Comparison of ENCODE assay signal across 8 cellular contexts in the genomic region with DNA sequence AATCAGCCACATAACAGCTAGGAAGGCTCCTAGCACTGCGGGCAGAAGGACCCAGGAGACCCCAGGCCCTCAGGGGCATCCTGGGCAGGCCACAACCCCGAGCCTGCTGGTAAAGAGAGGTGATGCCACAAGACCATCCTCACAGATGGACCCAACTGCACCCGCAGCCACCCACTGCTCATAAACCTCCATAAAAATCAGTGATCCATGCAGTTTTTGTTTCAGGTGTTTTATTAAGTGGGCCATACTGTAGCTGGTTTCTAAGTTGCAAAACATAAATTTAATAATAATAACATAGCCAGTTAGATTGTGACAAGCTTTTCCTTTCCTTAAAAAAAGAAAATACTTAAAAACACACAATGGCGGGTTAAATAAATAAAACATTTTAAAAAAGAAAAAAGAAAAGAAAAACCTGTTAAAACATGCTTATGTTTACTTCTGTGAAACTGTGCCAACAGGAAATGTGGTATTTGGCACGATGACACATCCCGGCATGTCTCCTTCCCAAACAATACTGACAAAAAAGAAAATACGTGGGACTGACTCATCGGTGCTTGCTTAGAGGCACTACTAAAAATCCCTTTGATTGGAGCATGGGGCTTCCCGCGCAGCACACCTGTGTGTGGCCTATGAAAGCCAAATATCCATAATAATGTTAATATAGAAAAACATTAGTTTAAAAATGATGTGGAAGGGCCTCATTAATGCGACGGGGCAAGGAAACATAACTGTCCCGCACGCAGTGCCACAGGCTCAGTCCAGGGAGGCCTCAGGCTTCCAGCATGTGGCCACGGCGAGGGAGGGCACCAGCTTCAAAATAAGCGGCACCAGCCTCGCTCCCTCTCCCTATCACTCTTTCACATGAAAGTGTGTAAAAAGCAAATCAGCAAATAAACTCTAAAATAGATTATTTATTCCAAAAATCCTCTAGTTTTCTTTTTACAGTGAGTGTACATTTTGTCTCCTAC. TPM values are rescaled to one million over a fixed set of nuclear protein-coding genes. Genes with fewer than 3 reads are reported as not detected.
DNase-seq lines count a peak whose midpoint lies in the region; ATAC-seq, FAIRE-seq and TF ChIP-seq lines count a peak whose summit lies in the region.

No MANE protein-coding gene starts in this region.

- peaks cover 22% of the 10 kb centered on the region for H4K20me1 ChIP-seq in astrocyte (ENCODE audit: insufficient read depth, low read length)

- ATAC-seq in left lobe of liver (peak; percentile 21), HG03139 (IDR thresholded peaks at IDR 0.05; ENCODE audit: unreplicated experiment) (no peak), HG02970 (IDR thresholded peaks at IDR 0.05; ENCODE audit: low FRiP score, unreplicated experiment) (no peak), GM19351 (IDR thresholded peaks at IDR 0.05; ENCODE audit: unreplicated experiment) (no peak)

- POLR2A ChIA-PET in HEK293T (lab: Yijun Ruan, JAX): interaction anchor here (1.4 kb wide), 1 partner anchor 126 kb away, joined by 3 read pairs; a partner anchor contains a TSS

- H3K4me1 ChIP-seq in astrocyte (ENCODE audit: insufficient read depth, low read length): peaks cover 23% of the 10 kb centered on the region

- CTCF ChIA-PET in HEK293T (lab: Yijun Ruan, JAX): interaction anchor here (1.1 to 1.9 kb wide), 3 partner anchors 10 to 179 kb away, joined by 3 to 25 read pairs (median 5); no protein-coding TSS in a partner anchor

- H3K36me3 ChIP-seq in astrocyte (ENCODE audit: insufficient read depth, low read length): peaks cover 31% of the 10 kb centered on the region

- peak overlapping the region; percentile 11 for H3K9ac ChIP-seq in astrocyte (ENCODE audit: low read length)

- H3K4me3 Mint-ChIP-seq in astrocyte (ENCODE audit: unreplicated experiment): no peak overlapping the region

- no peak overlapping the region for H3K27ac Mint-ChIP-seq in astrocyte (ENCODE audit: unreplicated experiment)

- H3K79me2 ChIP-seq in astrocyte (ENCODE audit: insufficient read depth, low read length): no peaks in the 10 kb centered on the region

- H3K9me3 Mint-ChIP-seq in astrocyte (ENCODE audit: unreplicated experiment): no peaks in the 10 kb centered on the region

- peaks cover 25% of the 10 kb centered on the region for H3K4me1 Mint-ChIP-seq in astrocyte (ENCODE audit: low read depth, unreplicated experiment)

- TF ChIP-seq CTCF in astrocyte (IDR thresholded peaks at IDR 0.05; ENCODE audit: insufficient read depth, low read depth, low read length): no peak

- H3K4me3 ChIP-seq in astrocyte (ENCODE audit: insufficient read depth, low read depth, low read length): no peak overlapping the region

- H2AFZ ChIP-seq in astrocyte (ENCODE audit: low read depth, low read length): no peak overlapping the region

- H3K27ac ChIP-seq in astrocyte (ENCODE audit: low read depth, low read length): peak overlapping the region; percentile 19

- DNase-seq in GM03348 (ENCODE audit: low spot score) (peak; percentile 78), NCI-H2196 treated with DMSO at 0.1 percent for 48 hours (lab: John Stamatoyannopoulos, UW; ENCODE audit: unreplicated experiment) (peak; percentile 95), astrocyte (ENCODE audit: low read depth) (peak; percentile 89), left lobe of liver (ENCODE audit: low spot score) (no peak), HEK293T (ENCODE audit: extremely low spot score) (no peak)

- H3K27me3 ChIP-seq in astrocyte (ENCODE audit: insufficient read depth, low read length): no peaks in the 10 kb centered on the region

- peaks cover 49% of the 10 kb centered on the region for H3K36me3 Mint-ChIP-seq in astrocyte (ENCODE audit: low read depth, unreplicated experiment)

- FAIRE-seq in astrocyte (lab: Jason Lieb, UNC): peak; percentile 17

- no peak overlapping the region for H3K4me2 ChIP-seq in astrocyte (ENCODE audit: low read length)

- no peaks in the 10 kb centered on the region for H3K9me3 ChIP-seq in astrocyte (ENCODE audit: insufficient read depth, low read depth, low read length)

- H3K27me3 Mint-ChIP-seq in astrocyte (ENCODE audit: low read depth, unreplicated experiment): no peaks in the 10 kb centered on the region

TF ChIP-seq in HEK293T, 16 proteins besides CTCF, POLR2A, EP300 and RAD21:
- TF ChIP-seq ELF4 (IDR thresholded peaks at IDR 0.05) (no peak), SP1 (IDR thresholded peaks at IDR 0.05) (no peak), SUZ12 (IDR thresholded peaks at IDR 0.05) (no peak), ZNF384 (IDR thresholded peaks at IDR 0.05) (no peak), BHLHE40 (IDR thresholded peaks at IDR 0.05; ENCODE audit: borderline replicate concordance) (no peak), FOXM1 (IDR thresholded peaks at IDR 0.05; ENCODE audit: borderline replicate concordance) (no peak), NFRKB (IDR thresholded peaks at IDR 0.05) (no peak), CTBP1 (IDR thresholded peaks at IDR 0.05; ENCODE audit: borderline replicate concordance) (no peak), LEF1 (IDR thresholded peaks at IDR 0.05; ENCODE audit: borderline replicate concordance) (no peak), TARDBP (IDR thresholded peaks at IDR 0.05) (no peak), FOXA1 (IDR thresholded peaks at IDR 0.05) (no peak), ARNT (IDR thresholded peaks at IDR 0.05) (no peak), HDGF (IDR thresholded peaks at IDR 0.05; ENCODE audit: borderline replicate concordance) (no peak), FOXK2 (IDR thresholded peaks at IDR 0.05) (no peak), L3MBTL2 (conservative IDR thresholded peaks at IDR 0.05) (no peak)
- TF ChIP-seq, protein P1, sequence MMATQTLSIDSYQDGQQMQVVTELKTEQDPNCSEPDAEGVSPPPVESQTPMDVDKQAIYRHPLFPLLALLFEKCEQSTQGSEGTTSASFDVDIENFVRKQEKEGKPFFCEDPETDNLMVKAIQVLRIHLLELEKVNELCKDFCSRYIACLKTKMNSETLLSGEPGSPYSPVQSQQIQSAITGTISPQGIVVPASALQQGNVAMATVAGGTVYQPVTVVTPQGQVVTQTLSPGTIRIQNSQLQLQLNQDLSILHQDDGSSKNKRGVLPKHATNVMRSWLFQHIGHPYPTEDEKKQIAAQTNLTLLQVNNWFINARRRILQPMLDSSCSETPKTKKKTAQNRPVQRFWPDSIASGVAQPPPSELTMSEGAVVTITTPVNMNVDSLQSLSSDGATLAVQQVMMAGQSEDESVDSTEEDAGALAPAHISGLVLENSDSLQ (IDR thresholded peaks at IDR 0.05): no peak

RNA-seq across cellular contexts. Expression of a gene that starts 47.5 kb away (rescaled TPM):
- total RNA-seq in astrocyte: 1.5 and 1.6 TPM in 2 replicates
- 0.65 TPM for total RNA-seq in left lobe of liver

Comparison
In these comparisons a context has a peak if more than half of its experiments do, and no peak if none do; other contexts are left out.
1. DNase-seq: peak in GM03348 (single experiment), NCI-H2196 treated with DMSO at 0.1 percent for 48 hours (single experiment) and astrocyte (single experiment); none in left lobe of liver (single experiment) and HEK293T (single experiment).